In the genomic region with DNA sequence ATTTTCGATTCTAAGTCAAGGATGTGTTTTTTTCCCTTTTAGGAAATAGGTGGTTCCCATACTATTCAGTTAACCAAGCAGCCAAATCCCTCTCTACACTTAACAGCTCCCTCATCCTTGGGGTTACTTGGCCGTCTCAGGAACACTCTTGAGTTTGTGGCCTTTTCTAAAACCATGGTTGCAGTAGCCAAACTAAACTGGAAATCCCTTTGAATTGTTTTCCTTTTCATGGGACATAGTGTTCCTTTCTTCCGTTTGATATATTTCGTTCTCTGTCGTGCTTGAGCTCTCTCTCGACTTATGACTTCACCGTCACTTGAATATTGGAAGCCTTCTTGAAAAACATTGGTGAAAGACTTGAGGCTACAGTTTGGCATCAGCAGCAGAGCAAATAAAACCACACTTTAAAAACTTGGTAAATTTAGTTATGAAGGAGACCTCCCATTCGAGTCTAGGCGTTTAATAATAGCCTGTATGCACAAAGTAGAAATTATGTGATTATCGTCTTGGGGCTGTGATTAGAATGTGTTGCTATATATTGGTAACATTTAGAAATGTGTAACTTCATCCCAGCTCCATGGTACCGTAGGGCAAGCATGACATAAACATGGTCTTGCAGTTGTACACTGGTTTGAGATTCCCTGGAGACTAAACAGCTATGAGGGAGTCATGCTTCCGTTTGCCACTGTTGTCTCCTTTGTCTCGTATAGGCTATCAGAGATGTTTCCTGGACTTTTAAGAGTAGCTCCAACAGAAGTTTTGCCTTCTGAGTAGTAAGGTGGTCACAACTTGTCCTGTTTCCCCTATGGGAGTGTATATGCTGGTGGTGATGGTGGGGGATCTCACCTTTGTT, we compare ENCODE assay signal across 18 cellular contexts.
DNase-seq lines count a peak whose midpoint lies in the region; ATAC-seq and TF ChIP-seq lines count a peak whose summit lies in the region.
"Had no signal": no experiment of that assay in that cellular context is flagged by ENCODE, and none has a peak within 500 bp of the region (broad histone marks: within the 10 kb centered on the region; RNA-seq: fewer than 3 reads in every experiment).

No MANE protein-coding gene starts in this region.

- H3K36me3 Mint-ChIP-seq in endothelial cell (ENCODE audit: low read depth, unreplicated experiment) (no peaks in the 10 kb centered on the region), nephron progenitor cell (ENCODE audit: low read depth) (no peaks in the 10 kb centered on the region)

- 0 out of 2 replicates have a peak overlapping the region, but pooled peaks have one; percentile 22 for H3K27ac ChIP-seq in HUES6 (ENCODE audit: low read depth, low read length)
- H3K27ac ChIP-seq in thyroid gland: peak overlapping the region; percentile 80 to 96 (median 90)

- H3K36me3 ChIP-seq in HUES6 (ENCODE audit: control insufficient read depth, insufficient read depth, low read length) (no peaks in the 10 kb centered on the region), thyroid gland (no peaks in the 10 kb centered on the region)
- H3K36me3 ChIP-seq: Peyer's patch had no signal

- H3K9me3 ChIP-seq in HUES6 (ENCODE audit: control insufficient read depth, insufficient read depth, low read depth, low read length): no peaks in the 10 kb centered on the region
- no peaks in the 10 kb centered on the region for H3K9me3 ChIP-seq in thyroid gland
- H3K9me3 ChIP-seq: mucosa of descending colon, Peyer's patch had no signal

- ATAC-seq in GM19397 (IDR thresholded peaks at IDR 0.05; ENCODE audit: unreplicated experiment) (no peak), GM21381 (IDR thresholded peaks at IDR 0.05; ENCODE audit: unreplicated experiment) (no peak)
- ATAC-seq: HepG2 had no signal

- DNase-seq in endothelial cell (ENCODE audit: low spot score) (no peak), nephron progenitor cell (no peak), thyroid gland (peak; percentile 61 to 67), NAMALWA (ENCODE audit: low spot score) (no peak), SKM-1 treated with dmso at 0.1 percent for 144 hours (lab: John Stamatoyannopoulos, UW; ENCODE audit: unreplicated experiment) (no peak)
- DNase-seq: activated CD4-positive, alpha-beta T cell treated with anti-CD3 and anti-CD28 coated beads for 48 hours; activated effector memory CD4-positive, alpha-beta T cell treated with Interleukin-2 at 50 U/mL for 16 hours; mucosa of descending colon; occipital lobe; Peyer's patch; small intestine; stimulated activated CD4-positive, alpha-beta T cell treated with anti-CD3 and anti-CD28 coated beads, Interleukin-4, amount 100 ng/mL, for 24 hours; substantia nigra had no signal

- H3K4me1 ChIP-seq in HUES6 (ENCODE audit: control insufficient read depth, insufficient read depth, low read length) (peaks cover 90% of the 10 kb centered on the region), thyroid gland (peaks cover 37 to 39% of the 10 kb centered on the region in 2 donors)

- intact Hi-C loops in thyroid gland (cut with DNase I): no loop called here

- no peak for TF ChIP-seq CTCF in endothelial cell (IDR thresholded peaks at IDR 0.05; ENCODE audit: unreplicated experiment)
- no peak for TF ChIP-seq CTCF in nephron progenitor cell (IDR thresholded peaks at IDR 0.05)
- TF ChIP-seq CTCF in thyroid gland (IDR thresholded peaks at IDR 0.05): no peak

- H3K27me3 ChIP-seq in HUES6 (ENCODE audit: control insufficient read depth, insufficient read depth, low read length) (no peaks in the 10 kb centered on the region), thyroid gland (no peaks in the 10 kb centered on the region)
- H3K27me3 ChIP-seq: Peyer's patch had no signal

- H3K9ac ChIP-seq in HUES6 (ENCODE audit: low read length): no peak overlapping the region

- H3K27me3 Mint-ChIP-seq in endothelial cell (ENCODE audit: unreplicated experiment) (no peaks in the 10 kb centered on the region), nephron progenitor cell (ENCODE audit: low read depth, poor library complexity) (no peaks in the 10 kb centered on the region)
- H3K27me3 Mint-ChIP-seq: B cell had no signal

- no peak overlapping the region for H3K4me3 ChIP-seq in HUES6 (ENCODE audit: low read depth, low read length)
- H3K4me3 ChIP-seq in thyroid gland (replicated peaks in 1 of 3): no peak overlapping the region
- H3K4me3 ChIP-seq: mucosa of descending colon, Peyer's patch had no signal

- H3K9me3 Mint-ChIP-seq in endothelial cell (ENCODE audit: unreplicated experiment) (no peaks in the 10 kb centered on the region), nephron progenitor cell (no peaks in the 10 kb centered on the region)

- WGBS in thyroid gland, 2 donors: 49 to 65% methylated on average over 13 of the region's 13 CpGs

- TF ChIP-seq POLR2A in thyroid gland (IDR thresholded peaks at IDR 0.05): peak in 1 of 2 donors; percentile 18

- H3K4me3 Mint-ChIP-seq in endothelial cell (ENCODE audit: unreplicated experiment) (no peak overlapping the region), nephron progenitor cell (no peak overlapping the region)
- H3K4me3 Mint-ChIP-seq: B cell had no signal

- H3K27ac Mint-ChIP-seq in endothelial cell (ENCODE audit: unreplicated experiment) (peak overlapping the region; percentile 9), nephron progenitor cell (peak overlapping the region; percentile 79)
- H3K27ac Mint-ChIP-seq: B cell had no signal

- H3K4me1 Mint-ChIP-seq in endothelial cell (ENCODE audit: unreplicated experiment) (peaks cover 30% of the 10 kb centered on the region), nephron progenitor cell (peaks cover 90% of the 10 kb centered on the region)
- H3K4me1 Mint-ChIP-seq: B cell had no signal

Comparison
In these comparisons a context has a peak if more than half of its experiments do, and no peak if none do; other contexts are left out.
1. DNase-seq: peak in thyroid gland (2 of 2); none in endothelial cell (single experiment), nephron progenitor cell (single experiment), NAMALWA (single experiment) and SKM-1 treated with dmso at 0.1 percent for 144 hours (single experiment).